In the genomic region with DNA sequence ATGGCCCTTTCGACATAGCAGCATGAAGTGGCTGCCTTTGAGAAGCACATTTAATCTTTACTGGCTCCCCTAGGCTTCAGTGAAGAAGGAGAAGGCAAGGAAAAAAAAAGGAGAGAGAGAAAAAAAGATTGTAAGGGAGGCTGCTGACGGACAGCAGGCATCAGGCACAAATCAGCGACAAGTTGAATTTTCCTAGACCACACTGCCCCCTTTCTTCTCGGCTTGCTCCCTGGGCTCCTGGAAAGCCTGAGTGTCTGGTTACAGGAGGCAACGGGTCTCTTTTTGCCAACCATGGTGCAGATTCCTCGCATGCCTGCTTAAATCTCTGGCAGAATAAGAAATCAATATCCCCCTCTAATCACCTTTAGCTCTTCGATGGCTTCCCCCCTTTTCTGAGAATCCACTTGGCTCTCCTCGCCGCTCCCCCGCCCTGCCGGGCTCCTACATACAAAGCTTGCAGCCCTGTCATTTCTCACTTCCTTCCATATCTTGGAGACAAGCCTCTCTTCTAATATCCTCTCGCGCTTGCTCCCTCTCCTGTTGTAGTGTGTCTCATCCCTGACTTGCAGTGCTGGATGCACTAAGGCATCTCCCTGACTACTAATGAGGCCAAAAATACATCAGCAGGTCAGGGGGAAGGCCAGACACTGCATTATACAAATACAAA, we compare ENCODE assay signal across 10 cellular contexts. TPM values are rescaled to one million over a fixed set of nuclear protein-coding genes. Genes with fewer than 3 reads are reported as not detected.
DNase-seq lines count a peak whose midpoint lies in the region; ATAC-seq and TF ChIP-seq lines count a peak whose summit lies in the region.
"Had no signal": no experiment of that assay in that cellular context is flagged by ENCODE, and none has a peak within 500 bp of the region (broad histone marks: within the 10 kb centered on the region; RNA-seq: fewer than 3 reads in every experiment).

No MANE protein-coding gene starts in this region.

- H3K36me3 ChIP-seq in sigmoid colon: no peaks in the 10 kb centered on the region
- H3K36me3 ChIP-seq: BLaER1 treated with 17β-estradiol and CSF1 and Interleukin-3, amounts not matched to agents 10 nM and 100 nM had no signal

- peaks cover 0 to 10% (median 8%) of the 10 kb centered on the region in 4 donors for H3K4me1 ChIP-seq in sigmoid colon
- H3K4me1 ChIP-seq: BLaER1 treated with 17β-estradiol and CSF1 and Interleukin-3, amounts not matched to agents 10 nM and 100 nM had no signal

- DNase-seq in NCI-H1417 (lab: John Stamatoyannopoulos, UW) (peak; percentile 20 to 87 (median 30)), NCI-H1417 treated with DMSO at 0.1 percent for 48 hours (lab: John Stamatoyannopoulos, UW) (no peak), brain pericyte (ENCODE audit: low read depth, low spot score) (peak; percentile 66), sigmoid colon (peak; percentile 89), Calu3 (no peak)
- DNase-seq in activated CD4-positive, alpha-beta memory T cell treated with anti-CD3 and anti-CD28 coated beads for 36 hours: no peak

- intact Hi-C loops in sigmoid colon (cut with DNase I) (loop anchor here (1.0 to 10.0 kb wide), 9 partner anchors 56 to 807 kb away; partner anchors contain the start of gene SC5D), Calu3 (cut with micrococcal nuclease; ENCODE audit: unreplicated experiment) (loop anchor here (5.0 kb wide), 1 partner anchor 444 kb away; no protein-coding TSS in a partner anchor)
- intact Hi-C loops in activated CD4-positive, alpha-beta memory T cell treated with anti-CD3 and anti-CD28 coated beads for 36 hours (cut with micrococcal nuclease): loop anchor here (10.0 kb wide), 2 partner anchors 447 to 787 kb away; no protein-coding TSS in a partner anchor

- no peaks in the 10 kb centered on the region for H3K36me3 Mint-ChIP-seq in Calu3 (ENCODE audit: insufficient read depth, unreplicated experiment)
- no peaks in the 10 kb centered on the region for H3K36me3 Mint-ChIP-seq in activated CD4-positive, alpha-beta memory T cell treated with anti-CD3 and anti-CD28 coated beads for 36 hours

- ATAC-seq in GM18520 (IDR thresholded peaks at IDR 0.05; ENCODE audit: unreplicated experiment): no peak

- peak overlapping the region; percentile 9; the same call in 1 of the 2 replicates for H3K4me3 ChIP-seq in iPS-18c (ENCODE audit: insufficient read depth, low read depth, low read length)
- peak overlapping the region; percentile 53 to 67 (median 60) for H3K4me3 ChIP-seq in sigmoid colon
- H3K4me3 ChIP-seq: BLaER1 treated with 17β-estradiol and CSF1 and Interleukin-3, amounts not matched to agents 10 nM and 100 nM had no signal

- peaks cover 6% of the 10 kb centered on the region for H3K4me1 Mint-ChIP-seq in Calu3 (ENCODE audit: low read depth, unreplicated experiment)
- H3K4me1 Mint-ChIP-seq in activated CD4-positive, alpha-beta memory T cell treated with anti-CD3 and anti-CD28 coated beads for 36 hours (ENCODE audit: low read depth): peaks cover 11% of the 10 kb centered on the region

- WGBS in sigmoid colon, 2 donors: 4 to 13% methylated on average over 13 of the region's 13 CpGs

- peak overlapping the region; percentile 90 to 95 (median 91) for H3K27ac ChIP-seq in sigmoid colon
- H3K27ac ChIP-seq: BLaER1 treated with 17β-estradiol and CSF1 and Interleukin-3, amounts not matched to agents 10 nM and 100 nM had no signal

- BruUV-seq in Calu3 (replicated peaks; lab: Mats Ljungman, UMichigan): no TSS peak

- TF ChIP-seq CTCF in sigmoid colon (IDR thresholded peaks at IDR 0.05) (peak in 3 of 4 experiments; percentile 56 to 76 (median 64)), Calu3 (IDR thresholded peaks at IDR 0.05; ENCODE audit: unreplicated experiment) (no peak)

- H3K27ac Mint-ChIP-seq in Calu3 (ENCODE audit: unreplicated experiment): no peak overlapping the region
- H3K27ac Mint-ChIP-seq in activated CD4-positive, alpha-beta memory T cell treated with anti-CD3 and anti-CD28 coated beads for 36 hours: no peak overlapping the region

- CTCF ChIA-PET in Calu3 (lab: Charles Lee): interaction anchor here (0.6 kb wide), 1 partner anchor 8 kb away, joined by 5 read pairs; no protein-coding TSS in a partner anchor
- CTCF ChIA-PET in activated CD4-positive, alpha-beta memory T cell treated with anti-CD3 and anti-CD28 coated beads for 36 hours (lab: Charles Lee): no interaction called here

- TF ChIP-seq EP300 in sigmoid colon (IDR thresholded peaks at IDR 0.05): peak in 1 of 4 donors; percentile 2

- no peaks in the 10 kb centered on the region for H3K9me3 Mint-ChIP-seq in Calu3 (ENCODE audit: low read depth, unreplicated experiment)
- no peaks in the 10 kb centered on the region for H3K9me3 Mint-ChIP-seq in activated CD4-positive, alpha-beta memory T cell treated with anti-CD3 and anti-CD28 coated beads for 36 hours

- no peaks in the 10 kb centered on the region for H3K9me3 ChIP-seq in iPS-18c (ENCODE audit: control insufficient read depth, insufficient read depth, low read length)
- H3K9me3 ChIP-seq in sigmoid colon: no peaks in the 10 kb centered on the region
- H3K9me3 ChIP-seq: BLaER1 treated with 17β-estradiol and CSF1 and Interleukin-3, amounts not matched to agents 10 nM and 100 nM had no signal

- H3K27me3 Mint-ChIP-seq in Calu3 (ENCODE audit: unreplicated experiment): peaks cover 16% of the 10 kb centered on the region
- H3K27me3 Mint-ChIP-seq in activated CD4-positive, alpha-beta memory T cell treated with anti-CD3 and anti-CD28 coated beads for 36 hours: peaks cover 34% of the 10 kb centered on the region

- H3K4me3 Mint-ChIP-seq in Calu3 (ENCODE audit: low read depth, unreplicated experiment): no peak overlapping the region
- H3K4me3 Mint-ChIP-seq in activated CD4-positive, alpha-beta memory T cell treated with anti-CD3 and anti-CD28 coated beads for 36 hours: no peak overlapping the region

- H3K27me3 ChIP-seq in sigmoid colon: no peaks in the 10 kb centered on the region

- TF ChIP-seq POLR2A in sigmoid colon (IDR thresholded peaks at IDR 0.05): no peak

- POLR2A ChIA-PET in activated CD4-positive, alpha-beta memory T cell treated with anti-CD3 and anti-CD28 coated beads for 36 hours (lab: Charles Lee): no interaction called here

RNA-seq across cellular contexts. Expression of gene BLID, which starts 14.3 kb away (rescaled TPM):
- 1 to 10 TPM; 1.6 to 2.2 (median 2.0) TPM for total RNA-seq in sigmoid colon
- under 1 TPM in 1 of 3 donors, not detected in 2; 0.09 TPM for polyA plus RNA-seq in sigmoid colon
- total RNA-seq in Calu3 (2022): not detected in 2 replicates
- not detected for total RNA-seq in activated CD4-positive, alpha-beta memory T cell treated with anti-CD3 and anti-CD28 coated beads for 36 hours
- total RNA-seq: T-helper 1 cell treated with Interleukin-12 subunit alpha and Interleukin-12 subunit beta and Interleukin-4 antibody, amounts not matched to agents 30 ng/mL and 1 ng/mL, for 36 hours had no signal

Comparison
In these comparisons a context has a peak if more than half of its experiments do, and no peak if none do; other contexts are left out.
1. DNase-seq: peak in NCI-H1417 (3 of 3), brain pericyte (single experiment) and sigmoid colon (single experiment); none in NCI-H1417 treated with DMSO at 0.1 percent for 48 hours (single experiment), Calu3 (single experiment) and activated CD4-positive, alpha-beta memory T cell treated with anti-CD3 and anti-CD28 coated beads for 36 hours (single experiment).